ENCODE assay signal across 18 cellular contexts in genomic region chr14:52545584-52546317, GRCh38. TPM values are rescaled to one million over a fixed set of nuclear protein-coding genes. Genes with fewer than 3 reads are reported as not detected.
DNase-seq lines count a peak whose midpoint lies in the region; ATAC-seq and TF ChIP-seq lines count a peak whose summit lies in the region.
"Had no signal": no experiment of that assay in that cellular context is flagged by ENCODE, and none has a peak within 500 bp of the region (broad histone marks: within the 10 kb centered on the region; RNA-seq: fewer than 3 reads in every experiment).

No MANE protein-coding gene starts in this region.

- H3K36me3 ChIP-seq in OCI-LY7 (ENCODE audit: insufficient read depth, low read length) (peaks cover 50% of the 10 kb centered on the region), vagina (no peaks in the 10 kb centered on the region)
- H3K36me3 ChIP-seq in CD4-positive, alpha-beta memory T cell (ENCODE audit: insufficient read depth, low read length) = no peaks in the 10 kb centered on the region

- no peaks in the 10 kb centered on the region for H3K27me3 ChIP-seq in right cardiac atrium (ENCODE audit: control insufficient read depth, insufficient read depth)
- H3K27me3 ChIP-seq in vagina = no peaks in the 10 kb centered on the region
- no peaks in the 10 kb centered on the region for H3K27me3 ChIP-seq in CD4-positive, alpha-beta memory T cell (ENCODE audit: insufficient read depth, low read length)

- WGBS in right cardiac atrium = 72% methylated on average over 7 of the region's 7 CpGs

- no peaks in the 10 kb centered on the region for H3K27me3 Mint-ChIP-seq in glutamatergic neuron (ENCODE audit: unreplicated experiment)
- H3K27me3 Mint-ChIP-seq in CD4-positive, alpha-beta memory T cell = no peaks in the 10 kb centered on the region
- H3K27me3 Mint-ChIP-seq: IgD-negative memory B cell had no signal

- no peak overlapping the region for H3K27ac ChIP-seq in right cardiac atrium (ENCODE audit: low read length)
- peak overlapping the region; percentile 84 for H3K27ac ChIP-seq in OCI-LY7 (ENCODE audit: low read depth, low read length, poor library complexity, severe bottlenecking)
- H3K27ac ChIP-seq in vagina = peak overlapping the region; percentile 10
- no peak overlapping the region for H3K27ac ChIP-seq in CD4-positive, alpha-beta memory T cell (ENCODE audit: low read depth, low read length)

- POLR2A ChIA-PET in OCI-LY7 (lab: Charles Lee) = interaction anchor here (0.6 to 1.7 kb wide), 5 partner anchors 10 to 246 kb away, joined by 3 to 12 read pairs (median 4); no protein-coding TSS in a partner anchor
- POLR2A ChIA-PET in CD4-positive, alpha-beta memory T cell (lab: Charles Lee; ENCODE audit: partially characterized antibody) = no interaction called here

- no peak overlapping the region for H3K4me3 ChIP-seq in right cardiac atrium (ENCODE audit: low read length)
- peak overlapping the region; percentile 55 for H3K4me3 ChIP-seq in OCI-LY7 (ENCODE audit: low read depth, low read length, poor library complexity, severe bottlenecking)
- no peak overlapping the region for H3K4me3 ChIP-seq in vagina
- H3K4me3 ChIP-seq in CD4-positive, alpha-beta memory T cell (ENCODE audit: low read length in 2 of 2) = no peak overlapping the region

- H3K9me3 Mint-ChIP-seq in glutamatergic neuron (ENCODE audit: unreplicated experiment) = no peaks in the 10 kb centered on the region
- H3K9me3 Mint-ChIP-seq in CD4-positive, alpha-beta memory T cell = no peaks in the 10 kb centered on the region
- H3K9me3 Mint-ChIP-seq: CD8-positive, alpha-beta T cell; IgD-negative memory B cell had no signal

- H3K4me2 ChIP-seq in OCI-LY7 (ENCODE audit: low read length) = peak overlapping the region; percentile 76

- peaks cover 75% of the 10 kb centered on the region for H3K79me2 ChIP-seq in OCI-LY7 (ENCODE audit: insufficient read depth, low read depth, low read length)

- ATAC-seq in right cardiac atrium = peak; percentile 35 to 45
- ATAC-seq: CD8-positive, alpha-beta T cell; HCT116; SK-N-SH treated with all-trans-retinoic acid at 6 μM for 48 hours had no signal

- no peak overlapping the region for H3K27ac Mint-ChIP-seq in glutamatergic neuron (ENCODE audit: unreplicated experiment)
- H3K27ac Mint-ChIP-seq in CD4-positive, alpha-beta memory T cell = peak overlapping the region in 1 of 7 donors; percentile 39
- H3K27ac Mint-ChIP-seq: CD8-positive, alpha-beta T cell; IgD-negative memory B cell had no signal

- peaks cover 4% of the 10 kb centered on the region for H3K4me1 Mint-ChIP-seq in glutamatergic neuron (ENCODE audit: low read depth, unreplicated experiment)
- H3K4me1 Mint-ChIP-seq in CD4-positive, alpha-beta memory T cell = peaks cover 13 to 19% (median 18%) of the 10 kb centered on the region in 4 donors

- CTCF ChIA-PET in OCI-LY7 (lab: Charles Lee; ENCODE audit: unreplicated experiment) = interaction anchor here (1.3 kb wide), 1 partner anchor 10 kb away, joined by 3 read pairs; no protein-coding TSS in a partner anchor
- CTCF ChIA-PET in CD4-positive, alpha-beta memory T cell (lab: Charles Lee; ENCODE audit: partially characterized antibody) = no interaction called here

- H3K9me2 ChIP-seq in OCI-LY7 (ENCODE audit: insufficient read depth, low read length) = no peaks in the 10 kb centered on the region

- intact Hi-C loops in right cardiac atrium (cut with DNase I) (no loop called here), cardiac septum (cut with DNase I) (no loop called here), OCI-LY7 (cut with micrococcal nuclease; ENCODE audit: unreplicated experiment) (loop anchor here (5.0 kb wide), 1 partner anchor 893 kb away; the partner anchor contains the start of gene FRMD6), vagina (cut with DNase I) (no loop called here)
- intact Hi-C loops in CD4-positive, alpha-beta memory T cell (cut with micrococcal nuclease) = no loop called here

- H3K4me3 Mint-ChIP-seq in glutamatergic neuron (ENCODE audit: unreplicated experiment) = peak overlapping the region; percentile 49
- H3K4me3 Mint-ChIP-seq in CD4-positive, alpha-beta memory T cell = no peak overlapping the region
- H3K4me3 Mint-ChIP-seq: CD8-positive, alpha-beta T cell; IgD-negative memory B cell had no signal

- TF ChIP-seq CTCF in OCI-LY7 (conservative IDR thresholded peaks at IDR 0.05; ENCODE audit: low read length) (no peak), glutamatergic neuron (IDR thresholded peaks at IDR 0.05; ENCODE audit: partially characterized antibody, unreplicated experiment) (no peak), vagina (IDR thresholded peaks at IDR 0.05) (no peak)

- H3K36me3 Mint-ChIP-seq in glutamatergic neuron (ENCODE audit: unreplicated experiment) = no peaks in the 10 kb centered on the region
- H3K36me3 Mint-ChIP-seq in CD4-positive, alpha-beta memory T cell = peaks cover 11% of the 10 kb centered on the region in 2 donors

- H3K4me1 ChIP-seq in right cardiac atrium (ENCODE audit: control insufficient read depth, insufficient read depth, low read length) (no peaks in the 10 kb centered on the region), OCI-LY7 (ENCODE audit: insufficient read depth, low read length, poor library complexity, severe bottlenecking) (peaks cover 58% of the 10 kb centered on the region), vagina (peaks cover 10% of the 10 kb centered on the region)
- peaks cover 9% of the 10 kb centered on the region for H3K4me1 ChIP-seq in CD4-positive, alpha-beta memory T cell (ENCODE audit: insufficient read depth, low read length)

- H4K20me1 ChIP-seq in OCI-LY7 (ENCODE audit: insufficient read depth, low read length) = 0 out of 2 replicates have a peak, but pooled peaks cover under 1% of the 10 kb centered on the region

- H3K9me3 ChIP-seq in right cardiac atrium (ENCODE audit: control insufficient read depth, low read length) (no peaks in the 10 kb centered on the region), OCI-LY7 (ENCODE audit: low read length) (no peaks in the 10 kb centered on the region; the same call in 1 of the 2 replicates), vagina (no peaks in the 10 kb centered on the region)
- no peaks in the 10 kb centered on the region for H3K9me3 ChIP-seq in CD4-positive, alpha-beta memory T cell (ENCODE audit: control insufficient read depth in 1 of 2, low read length in 2 of 2)

- no TSS peak for BruUV-seq in OCI-LY7 (replicated peaks; lab: Mats Ljungman, UMichigan)

- H2AFZ ChIP-seq in OCI-LY7 (ENCODE audit: low read length) = peak overlapping the region; percentile 81

- TF ChIP-seq POLR2A in vagina (IDR thresholded peaks at IDR 0.05) = no peak

- DNase-seq in right cardiac atrium (no peak), cardiac septum (ENCODE audit: low spot score) (no peak), OCI-LY7 (ENCODE audit: low spot score) (peak; percentile 74), glutamatergic neuron (no peak), vagina (ENCODE audit: extremely low spot score in 2 of 2) (no peak), GF-D8 (lab: John Stamatoyannopoulos, UW) (no peak), NCI-H1048 (lab: John Stamatoyannopoulos, UW) (no peak)
- no peak for DNase-seq in CD4-positive, alpha-beta memory T cell
- DNase-seq: CD8-positive, alpha-beta T cell; NCI-H1092; NCI-H1694 treated with DMSO at 0.1 percent for 48 hours; NCI-H2171; NCI-H774; SHP77 had no signal

RNA-seq across cellular contexts. Expression of gene TXNDC16, which starts 6.6 kb away (rescaled TPM):
- total RNA-seq in right cardiac atrium (1 to 10 TPM; 4.1 to 7.6 (median 6.8) TPM), cardiac septum (3.4 TPM), OCI-LY7 (2022) (26.5 and 27.5 TPM in 2 replicates), glutamatergic neuron (ENCODE audit: unreplicated experiment) (17.5 TPM), vagina (5.9 TPM)
- 2.6 TPM for polyA plus RNA-seq in right cardiac atrium
- total RNA-seq in OCI-LY7 (2014; rRNA removed; shearing (Covaris generic)) = 13.8 and 21.6 TPM in 2 replicates
- 1 to 10 TPM; 7.0 to 7.6 TPM for total RNA-seq in CD4-positive, alpha-beta memory T cell
- 1 to 10 TPM; 2.8 to 3.2 TPM for polyA plus RNA-seq in CD4-positive, alpha-beta memory T cell

RNA-seq across cellular contexts. Expression of gene GPR137C, which starts 6.9 kb away (rescaled TPM):
- total RNA-seq in right cardiac atrium (1 to 10 TPM in 2 of 4 donors, under 1 TPM in 2; 0.56 to 1.4 (median 0.89) TPM), cardiac septum (1.5 TPM), OCI-LY7 (2022) (3.2 and 3.9 TPM in 2 replicates), glutamatergic neuron (ENCODE audit: unreplicated experiment) (19.5 TPM), vagina (0.74 TPM)
- polyA plus RNA-seq in right cardiac atrium = 0.68 TPM
- 1.1 TPM in 2 replicates for total RNA-seq in OCI-LY7 (2014; rRNA removed; shearing (Covaris generic))
- total RNA-seq in CD4-positive, alpha-beta memory T cell = under 1 TPM in 1 of 2 experiments, not detected in 1; 0.20 TPM
- polyA plus RNA-seq in CD4-positive, alpha-beta memory T cell = not detected
- total RNA-seq: NCI-H460 had no signal
- polyA plus RNA-seq: IgD-negative memory B cell had no signal

Comparison
In these comparisons a context has a peak if more than half of its experiments do, and no peak if none do; other contexts are left out.
1. H3K27ac ChIP-seq: peak in OCI-LY7 (single experiment) and vagina (single experiment); none in right cardiac atrium (single experiment) and CD4-positive, alpha-beta memory T cell (single experiment).